Comparison of ENCODE assay signal across 22 cellular contexts in the genomic region with DNA sequence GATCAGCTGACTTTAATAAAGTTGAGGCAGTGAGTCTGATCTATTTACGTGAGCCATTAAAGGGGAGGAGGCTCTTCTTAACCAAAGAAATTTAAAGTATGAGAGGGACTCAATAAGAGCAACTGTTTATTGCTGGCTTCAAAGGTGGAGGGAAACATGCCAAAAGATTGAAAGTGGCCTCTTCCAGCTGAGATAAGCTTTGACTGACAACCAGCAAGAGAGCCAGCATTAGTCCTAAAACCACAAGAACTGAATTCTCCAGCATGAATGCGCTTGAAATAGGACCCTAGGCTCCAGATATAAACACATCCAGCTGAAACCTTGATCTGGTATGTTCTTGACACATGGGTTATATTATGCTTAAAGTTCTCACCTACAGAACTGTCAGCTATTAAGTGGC.
A peak's percentile ranks its signal among the peaks of the same experiment; 100 is the strongest.
DNase-seq lines count a peak whose midpoint lies in the region; ATAC-seq and TF ChIP-seq lines count a peak whose summit lies in the region.
"Had no signal": no experiment of that assay in that cellular context is flagged by ENCODE, and none has a peak within 500 bp of the region (broad histone marks: within the 10 kb centered on the region; RNA-seq: fewer than 3 reads in every experiment).

No MANE protein-coding gene starts in this region.

- dilution Hi-C loops in IMR-90 (cut with HindIII; ENCODE audit: low sequenced_read_pairs, unreplicated experiment) = no loop called here

- H3K9me1 ChIP-seq in IMR-90 (ENCODE audit: insufficient read depth, low read length) = peaks cover 5% of the 10 kb centered on the region; the same call in 1 of the 2 replicates

- H3K56ac ChIP-seq in IMR-90 (ENCODE audit: extremely low read depth, insufficient read depth, low read length) = no peak overlapping the region

- H3K36me3 Mint-ChIP-seq in activated naive CD8-positive, alpha-beta T cell treated with anti-CD3 and anti-CD28 coated beads, Interleukin-2, amount 50 U/mL, for 24 hours (ENCODE audit: low read depth) = peaks cover 7% of the 10 kb centered on the region
- peaks cover 0 to 1% of the 10 kb centered on the region in 2 donors for H3K36me3 Mint-ChIP-seq in activated T-cell treated with anti-CD3 and anti-CD28 coated beads, Interleukin-2, amount 50 U/mL, for 72 hours (ENCODE audit: insufficient read depth in 2 of 2)
- H3K36me3 Mint-ChIP-seq: activated naive CD8-positive, alpha-beta T cell treated with anti-CD3 and anti-CD28 coated beads, Interleukin-2, amount 10 ng/mL, durations not matched to agents 7 days and 5 days had no signal

- no peak overlapping the region; the same call in 1 of the 2 replicates for H3K23ac ChIP-seq in IMR-90 (ENCODE audit: low read depth, low read length)

- no CpG with 5 or more reads among the region's 2 CpGs for WGBS in IMR-90 (ENCODE audit: extremely low coverage in 2 of 2, insufficient read length in 1 of 2), 2 experiments

- peak overlapping the region; percentile 30; the same call in 1 of the 2 replicates for H4K5ac ChIP-seq in IMR-90 (ENCODE audit: low read depth, low read length)

- peak; percentile 46 for DNase-seq in AG04450 (ENCODE audit: low read depth, low spot score)
- DNase-seq in IMR-90 = peak; percentile 72
- peak; percentile 75 for DNase-seq in astrocyte of the cerebellum (ENCODE audit: low read depth)
- DNase-seq in kidney tubule cell (ENCODE audit: low spot score) = peak; percentile 38
- no peak for DNase-seq in cerebellar cortex (ENCODE audit: low spot score)
- DNase-seq in activated naive CD8-positive, alpha-beta T cell treated with anti-CD3 and anti-CD28 coated beads, Interleukin-2, amount 50 U/mL, for 24 hours = no peak
- DNase-seq in activated T-cell treated with anti-CD3 and anti-CD28 coated beads, Interleukin-2, amount 50 U/mL, for 72 hours = no peak
- DNase-seq: ACHN; activated CD4-positive, alpha-beta T cell treated with anti-CD3 and anti-CD28 coated beads, Interleukin-2, amount 10 ng/mL, durations not matched to agents 24 days and 14 days; activated naive CD8-positive, alpha-beta T cell treated with anti-CD3 and anti-CD28 coated beads, Interleukin-2, amount 10 ng/mL, durations not matched to agents 7 days and 5 days; activated T-cell treated with anti-CD3 and anti-CD28 coated beads, Interleukin-2, amount 50 U/mL, for 1 hour; COR-L47; hypothalamus; left ventricle myocardium inferior; NCI-H82; retina; Right ventricle myocardium superior; stimulated activated CD4-positive, alpha-beta T cell treated with anti-CD3 and anti-CD28 coated beads, Interleukin-4, amount 100 ng/mL, for 1 hour; thyroid gland had no signal

- CTCF ChIA-PET in AG04450 (lab: Charles Lee) (interaction anchor here (1.0 to 3.2 kb wide), 3 partner anchors 19 to 199 kb away, joined by 3 to 14 read pairs (median 5); no protein-coding TSS in a partner anchor), IMR-90 (lab: Yijun Ruan, JAX) (interaction anchor here (1.0 to 1.1 kb wide), 2 partner anchors 20 to 373 kb away, joined by 3 to 4 read pairs; no protein-coding TSS in a partner anchor)

- POLR2A ChIA-PET in AG04450 (lab: Yijun Ruan, JAX) (no interaction called here), IMR-90 (lab: Charles Lee; ENCODE audit: unreplicated experiment) (no interaction called here)

- H3K4me2 ChIP-seq in IMR-90 (ENCODE audit: low read depth, low read length) = peak overlapping the region; percentile 60; the same call in 1 of the 2 replicates

- no peak overlapping the region; the same call in 1 of the 2 replicates for H3K4ac ChIP-seq in IMR-90 (ENCODE audit: low read depth, low read length)

- peak overlapping the region; percentile 46 for H2BK5ac ChIP-seq in IMR-90 (ENCODE audit: low read depth, low read length, poor library complexity, severe bottlenecking)

- no peak for TF ChIP-seq RAD21 in IMR-90 (IDR thresholded peaks at IDR 0.05; ENCODE audit: low read length)

- peak overlapping the region; percentile 79; the same call in 2 of the 3 replicates for H2BK15ac ChIP-seq in IMR-90 (ENCODE audit: low read depth, low read length)

- no peak for TF ChIP-seq CTCF in AG04450 (IDR thresholded peaks at IDR 0.05; ENCODE audit: low read depth, low read length)
- no peak for TF ChIP-seq CTCF in IMR-90 (conservative IDR thresholded peaks at IDR 0.05; ENCODE audit: low read depth, low read length)
- no peak for TF ChIP-seq CTCF in astrocyte of the cerebellum (IDR thresholded peaks at IDR 0.05; ENCODE audit: low read depth, low read length, missing control alignments)

- no peak overlapping the region for H4K8ac ChIP-seq in IMR-90 (ENCODE audit: low read depth in 2 of 2, low read length in 2 of 2)

- H3K27me3 Mint-ChIP-seq in activated naive CD8-positive, alpha-beta T cell treated with anti-CD3 and anti-CD28 coated beads, Interleukin-2, amount 50 U/mL, for 24 hours = peaks cover 13% of the 10 kb centered on the region
- H3K27me3 Mint-ChIP-seq in activated T-cell treated with anti-CD3 and anti-CD28 coated beads, Interleukin-2, amount 50 U/mL, for 72 hours (ENCODE audit: low read depth) = peaks cover 26% of the 10 kb centered on the region

- BruUV-seq in IMR-90 (replicated peaks; lab: Mats Ljungman, UMichigan) = no TSS peak

- H3K4me3 Mint-ChIP-seq in activated naive CD8-positive, alpha-beta T cell treated with anti-CD3 and anti-CD28 coated beads, Interleukin-2, amount 50 U/mL, for 24 hours = no peak overlapping the region
- no peak overlapping the region for H3K4me3 Mint-ChIP-seq in activated T-cell treated with anti-CD3 and anti-CD28 coated beads, Interleukin-2, amount 50 U/mL, for 72 hours
- H3K4me3 Mint-ChIP-seq: activated CD4-positive, alpha-beta T cell treated with anti-CD3 and anti-CD28 coated beads, Interleukin-2, amount 10 ng/mL, durations not matched to agents 24 days and 14 days; activated naive CD8-positive, alpha-beta T cell treated with anti-CD3 and anti-CD28 coated beads, Interleukin-2, amount 10 ng/mL, durations not matched to agents 7 days and 5 days; nephron; T-helper 2 cell treated with Interferon-gamma antibody and Interleukin-4, amounts not matched to agents 5 μg/mL and 100 μg/mL, for 36 hours had no signal

- H3K27ac Mint-ChIP-seq in activated naive CD8-positive, alpha-beta T cell treated with anti-CD3 and anti-CD28 coated beads, Interleukin-2, amount 50 U/mL, for 24 hours = no peak overlapping the region
- no peak overlapping the region for H3K27ac Mint-ChIP-seq in activated T-cell treated with anti-CD3 and anti-CD28 coated beads, Interleukin-2, amount 50 U/mL, for 72 hours
- H3K27ac Mint-ChIP-seq: activated CD4-positive, alpha-beta T cell treated with anti-CD3 and anti-CD28 coated beads, Interleukin-2, amount 10 ng/mL, durations not matched to agents 24 days and 14 days; activated naive CD8-positive, alpha-beta T cell treated with anti-CD3 and anti-CD28 coated beads, Interleukin-2, amount 10 ng/mL, durations not matched to agents 7 days and 5 days; nephron; T-helper 2 cell treated with Interferon-gamma antibody and Interleukin-4, amounts not matched to agents 5 μg/mL and 100 μg/mL, for 36 hours had no signal

- no peaks in the 10 kb centered on the region for H4K20me1 ChIP-seq in IMR-90 (ENCODE audit: insufficient read depth, low read length)

- H4K91ac ChIP-seq in IMR-90 (ENCODE audit: insufficient read depth, low read depth, low read length) = no peak overlapping the region

- H3K4me1 Mint-ChIP-seq in activated naive CD8-positive, alpha-beta T cell treated with anti-CD3 and anti-CD28 coated beads, Interleukin-2, amount 50 U/mL, for 24 hours = peaks cover 27% of the 10 kb centered on the region
- peaks cover 16% of the 10 kb centered on the region for H3K4me1 Mint-ChIP-seq in activated T-cell treated with anti-CD3 and anti-CD28 coated beads, Interleukin-2, amount 50 U/mL, for 72 hours (ENCODE audit: low read depth)

- H3K27ac ChIP-seq in AG04450 (ENCODE audit: low read depth, low read length) = no peak overlapping the region
- no peak overlapping the region for H3K27ac ChIP-seq in IMR-90 (ENCODE audit: insufficient read depth, low read length)
- H3K27ac ChIP-seq: left ventricle myocardium inferior, thyroid gland had no signal

- H3K79me1 ChIP-seq in IMR-90 (ENCODE audit: low read depth in 1 of 2, low read length in 2 of 2) = peaks cover 4 to 11% of the 10 kb centered on the region in 2 experiments; a peak in 3 of 4 replicates

- peak overlapping the region; percentile 46; the same call in 1 of the 2 replicates for H2BK120ac ChIP-seq in IMR-90 (ENCODE audit: low read depth, low read length)

- no peaks in the 10 kb centered on the region for H3K36me3 ChIP-seq in IMR-90 (ENCODE audit: control insufficient read depth, insufficient read depth, low read length)
- H3K36me3 ChIP-seq: left ventricle myocardium inferior, thyroid gland had no signal

- no peak overlapping the region for H3K9ac ChIP-seq in IMR-90 (ENCODE audit: low read depth, low read length)

- no peaks in the 10 kb centered on the region for H3K9me3 Mint-ChIP-seq in activated naive CD8-positive, alpha-beta T cell treated with anti-CD3 and anti-CD28 coated beads, Interleukin-2, amount 50 U/mL, for 24 hours
- H3K9me3 Mint-ChIP-seq in activated T-cell treated with anti-CD3 and anti-CD28 coated beads, Interleukin-2, amount 50 U/mL, for 72 hours = no peaks in the 10 kb centered on the region
- H3K9me3 Mint-ChIP-seq: activated CD4-positive, alpha-beta T cell treated with anti-CD3 and anti-CD28 coated beads, Interleukin-2, amount 10 ng/mL, durations not matched to agents 24 days and 14 days; activated naive CD8-positive, alpha-beta T cell treated with anti-CD3 and anti-CD28 coated beads, Interleukin-2, amount 10 ng/mL, durations not matched to agents 7 days and 5 days; nephron; T-helper 2 cell treated with Interferon-gamma antibody and Interleukin-4, amounts not matched to agents 5 μg/mL and 100 μg/mL, for 36 hours had no signal

- TF ChIP-seq POLR2A in IMR-90 (IDR thresholded peaks at IDR 0.05; ENCODE audit: low read depth, low read length) = no peak

- no peak overlapping the region for H2AK9ac ChIP-seq in IMR-90 (replicated peaks; ENCODE audit: low read depth, low read length, poor library complexity)

- no peak overlapping the region for H3K14ac ChIP-seq in IMR-90 (replicated peaks; ENCODE audit: low read depth, low read length)

- peak overlapping the region; percentile 28; the same call in 1 of the 2 replicates for H2BK20ac ChIP-seq in IMR-90 (ENCODE audit: low read depth, low read length)

- peaks cover 17% of the 10 kb centered on the region for H3K4me1 ChIP-seq in IMR-90 (ENCODE audit: control insufficient read depth, insufficient read depth, low read length)
- H3K4me1 ChIP-seq: left ventricle myocardium inferior, thyroid gland had no signal

- H3K4me3 ChIP-seq in AG04450 (ENCODE audit: low read depth, low read length) (no peak overlapping the region), IMR-90 (ENCODE audit: insufficient read depth, low read depth, low read length) (no peak overlapping the region), astrocyte of the cerebellum (ENCODE audit: low read depth, low read length) (no peak overlapping the region)
- H3K4me3 ChIP-seq: left ventricle myocardium inferior, thyroid gland had no signal

- peak; percentile 35; the same call in 1 of the 2 replicates for ATAC-seq in IMR-90 (ENCODE audit: low read depth)
- no peak for ATAC-seq in activated naive CD8-positive, alpha-beta T cell treated with anti-CD3 and anti-CD28 coated beads, Interleukin-2, amount 50 U/mL, for 24 hours
- no peak for ATAC-seq in activated T-cell treated with anti-CD3 and anti-CD28 coated beads, Interleukin-2, amount 50 U/mL, for 72 hours (replicated peaks in 1 of 2)
- no peak for ATAC-seq in GM21381 (IDR thresholded peaks at IDR 0.05; ENCODE audit: unreplicated experiment)

- no peak overlapping the region for H2AFZ ChIP-seq in IMR-90 (replicated peaks; ENCODE audit: low read length, poor library complexity)

- no peak overlapping the region for H2AK5ac ChIP-seq in IMR-90 (ENCODE audit: low read depth, low read length)

- in situ Hi-C loops in IMR-90 (cut with MboI; ENCODE audit: low sequenced_read_pairs) (no loop called here), astrocyte of the cerebellum (cut with HindIII; ENCODE audit: low sequenced_read_pairs) (no loop called here)

- intact Hi-C loops in IMR-90 (cut with micrococcal nuclease) = no loop called here

- H3K27me3 ChIP-seq in AG04450 (ENCODE audit: control insufficient read depth, insufficient read depth, low read length) (no peaks in the 10 kb centered on the region), IMR-90 (ENCODE audit: control insufficient read depth, insufficient read depth, low read length) (no peaks in the 10 kb centered on the region)
- H3K27me3 ChIP-seq: thyroid gland had no signal

- H3K9me3 ChIP-seq in AG04450 (ENCODE audit: control insufficient read depth, insufficient read depth, low read length) (no peaks in the 10 kb centered on the region), IMR-90 (ENCODE audit: control insufficient read depth, insufficient read depth, low read length) (no peaks in the 10 kb centered on the region)
- H3K9me3 ChIP-seq: thyroid gland had no signal

- peak overlapping the region; percentile 80; the same call in 1 of the 2 replicates for H3K18ac ChIP-seq in IMR-90 (ENCODE audit: low read depth, low read length)

Comparison
In these comparisons a context has a peak if more than half of its experiments do, and no peak if none do; other contexts are left out.
1. DNase-seq: peak in AG04450 (single experiment), IMR-90 (single experiment), astrocyte of the cerebellum (single experiment) and kidney tubule cell (single experiment); none in cerebellar cortex (single experiment), activated naive CD8-positive, alpha-beta T cell treated with anti-CD3 and anti-CD28 coated beads, Interleukin-2, amount 50 U/mL, for 24 hours (single experiment) and activated T-cell treated with anti-CD3 and anti-CD28 coated beads, Interleukin-2, amount 50 U/mL, for 72 hours (0 of 2).